32 cellular contexts compared by ENCODE assay signal in genomic region chrX:113124693-113125092, GRCh38.
"Had no signal": no experiment of that assay in that cellular context is flagged by ENCODE, and none has a peak within 500 bp of the region (broad histone marks: within the 10 kb centered on the region; RNA-seq: fewer than 3 reads in every experiment).

No MANE protein-coding gene starts in this region.

- H3K4me1 ChIP-seq: esophagus squamous epithelium, parathyroid adenoma, right lobe of liver, suprapubic skin, transverse colon, upper lobe of right lung, uterus had no signal

- H3K27ac ChIP-seq: coronary artery, esophagus squamous epithelium, parathyroid adenoma, right lobe of liver, suprapubic skin, transverse colon, upper lobe of right lung, uterus had no signal

- H3K27ac Mint-ChIP-seq: memory B cell; mesothelial cell of epicardium; naive B cell; natural killer cell treated with Interleukin-12 subunit alpha and Interleukin-12 subunit beta and Interleukin-15 and Interleukin-18, amount 100 ng/mL, for 72 hours; progenitor cell of endocrine pancreas; stimulated activated naive CD8-positive, alpha-beta T cell treated with anti-CD3 and anti-CD28 coated beads, Interleukin-15, amount 100 ng/mL, for 72 hours had no signal

- FAIRE-seq: endometrium, kidney had no signal

- H3K36me3 ChIP-seq: esophagus squamous epithelium, right lobe of liver, suprapubic skin, transverse colon, upper lobe of right lung, uterus had no signal

- DNase-seq: dermis blood vessel endothelial cell; effector memory CD4-positive, alpha-beta T cell; erythroblast; esophagus squamous epithelium; foreskin melanocyte; glutamatergic neuron; hypothalamus; kidney; mucosa of descending colon; naive B cell; right lobe of liver; stimulated activated CD4-positive, alpha-beta T cell treated with anti-CD3 and anti-CD28 coated beads, Interleukin-12 subunit alpha, Interleukin-12 subunit beta, amount 100 ng/mL, for 4 hours; stimulated activated CD4-positive, alpha-beta T cell treated with anti-CD3 and anti-CD28 coated beads, Interleukin-1b, Interleukin-23, amount 100 ng/mL, for 48 hours; stimulated activated CD4-positive, alpha-beta T cell treated with anti-CD3 and anti-CD28 coated beads, Interleukin-4, amount 100 ng/mL, for 1 hour; stimulated activated CD8-positive, alpha-beta memory T cell treated with anti-CD3 and anti-CD28 coated beads, Interleukin-4, amount 100 ng/mL, for 48 hours; stimulated activated naive CD4-positive, alpha-beta T cell; stimulated activated naive CD8-positive, alpha-beta T cell treated with anti-CD3 and anti-CD28 coated beads, Interleukin-15, amount 100 ng/mL, for 72 hours; transverse colon; upper lobe of right lung; uterus had no signal

- ATAC-seq: left lobe of liver; mucosa of descending colon; natural killer cell treated with Interleukin-12 subunit alpha and Interleukin-12 subunit beta and Interleukin-15 and Interleukin-18, amount 100 ng/mL, for 72 hours; right lobe of liver; stimulated activated naive CD8-positive, alpha-beta T cell treated with anti-CD3 and anti-CD28 coated beads, Interleukin-15, amount 100 ng/mL, for 72 hours; upper lobe of right lung had no signal

- H3K27me3 ChIP-seq: esophagus squamous epithelium, right lobe of liver, suprapubic skin, transverse colon, upper lobe of right lung, uterus had no signal

- H3K9me3 Mint-ChIP-seq: natural killer cell treated with Interleukin-12 subunit alpha and Interleukin-12 subunit beta and Interleukin-15 and Interleukin-18, amount 100 ng/mL, for 72 hours; stimulated activated naive CD8-positive, alpha-beta T cell treated with anti-CD3 and anti-CD28 coated beads, Interleukin-15, amount 100 ng/mL, for 72 hours had no signal

- H3K4me3 ChIP-seq: coronary artery, esophagus squamous epithelium, lung, mucosa of descending colon, right lobe of liver, smooth muscle cell, suprapubic skin, transverse colon, upper lobe of right lung, uterus had no signal

- H3K27me3 Mint-ChIP-seq: memory B cell; naive B cell; natural killer cell treated with Interleukin-12 subunit alpha and Interleukin-12 subunit beta and Interleukin-15 and Interleukin-18, amount 100 ng/mL, for 72 hours; progenitor cell of endocrine pancreas; stimulated activated naive CD8-positive, alpha-beta T cell treated with anti-CD3 and anti-CD28 coated beads, Interleukin-15, amount 100 ng/mL, for 72 hours had no signal

- H3K4me1 Mint-ChIP-seq: memory B cell; naive B cell; neural crest cell; stimulated activated naive CD8-positive, alpha-beta T cell treated with anti-CD3 and anti-CD28 coated beads, Interleukin-15, amount 100 ng/mL, for 72 hours had no signal

- H3K36me3 Mint-ChIP-seq: memory B cell; mesothelial cell of epicardium; natural killer cell treated with Interleukin-12 subunit alpha and Interleukin-12 subunit beta and Interleukin-15 and Interleukin-18, amount 100 ng/mL, for 72 hours had no signal

- H3K4me2 ChIP-seq: smooth muscle cell had no signal

- H3K4me3 Mint-ChIP-seq: memory B cell; mesothelial cell of epicardium; naive B cell; natural killer cell treated with Interleukin-12 subunit alpha and Interleukin-12 subunit beta and Interleukin-15 and Interleukin-18, amount 100 ng/mL, for 72 hours; neural crest cell; stimulated activated naive CD8-positive, alpha-beta T cell treated with anti-CD3 and anti-CD28 coated beads, Interleukin-15, amount 100 ng/mL, for 72 hours had no signal

- H3K9ac ChIP-seq: parathyroid adenoma had no signal

- H2AFZ ChIP-seq: parathyroid adenoma had no signal

- H3K79me2 ChIP-seq: parathyroid adenoma had no signal

- H3K9me3 ChIP-seq: esophagus squamous epithelium, mucosa of descending colon, right lobe of liver, suprapubic skin, transverse colon, upper lobe of right lung, uterus had no signal
